13 cellular contexts compared by ENCODE assay signal in the genomic region with DNA sequence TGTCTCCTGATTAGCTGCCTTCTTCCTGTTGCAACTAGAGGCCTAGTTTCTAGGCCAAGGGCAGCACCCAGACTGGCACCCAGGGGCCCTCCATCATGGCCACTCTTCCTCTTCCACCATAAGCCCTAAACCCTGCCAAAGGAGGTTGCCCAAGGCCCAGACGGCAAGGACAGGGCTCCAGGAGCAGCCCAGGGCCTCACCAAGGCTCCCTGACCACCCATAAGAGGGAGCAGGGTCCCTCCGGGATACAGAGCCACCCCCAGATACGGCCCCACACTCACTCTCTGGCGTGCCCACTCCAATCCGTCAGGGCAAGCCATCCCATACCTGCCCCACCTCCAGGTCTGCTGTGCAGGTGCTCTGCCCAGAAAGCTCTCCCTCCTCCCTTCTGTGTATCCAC.
DNase-seq lines count a peak whose midpoint lies in the region; ATAC-seq and TF ChIP-seq lines count a peak whose summit lies in the region.
"Had no signal": no experiment of that assay in that cellular context is flagged by ENCODE, and none has a peak within 500 bp of the region (broad histone marks: within the 10 kb centered on the region; RNA-seq: fewer than 3 reads in every experiment).

No MANE protein-coding gene starts in this region.

- peaks cover 54% of the 10 kb centered on the region for H3K4me1 Mint-ChIP-seq in activated naive CD8-positive, alpha-beta T cell (ENCODE audit: low read depth)
- no peaks in the 10 kb centered on the region for H3K4me1 Mint-ChIP-seq in activated naive CD8-positive, alpha-beta T cell treated with anti-CD3 and anti-CD28 coated beads, Interleukin-2, amount 50 U/mL, for 24 hours
- peaks cover 64% of the 10 kb centered on the region for H3K4me1 Mint-ChIP-seq in memory B cell

- peak overlapping the region; percentile 51 for H3K4me3 Mint-ChIP-seq in activated naive CD8-positive, alpha-beta T cell
- H3K4me3 Mint-ChIP-seq in activated naive CD8-positive, alpha-beta T cell treated with anti-CD3 and anti-CD28 coated beads, Interleukin-2, amount 50 U/mL, for 24 hours = no peak overlapping the region
- H3K4me3 Mint-ChIP-seq in memory B cell = no peak overlapping the region
- H3K4me3 Mint-ChIP-seq: HFFc6 had no signal

- no peaks in the 10 kb centered on the region for H3K9me3 ChIP-seq in suprapubic skin
- no peaks in the 10 kb centered on the region for H3K9me3 ChIP-seq in gastroesophageal sphincter

- H3K36me3 ChIP-seq in suprapubic skin = no peaks in the 10 kb centered on the region
- H3K36me3 ChIP-seq in gastroesophageal sphincter = no peaks in the 10 kb centered on the region

- H3K27ac Mint-ChIP-seq in activated naive CD8-positive, alpha-beta T cell = peak overlapping the region; percentile 97
- no peak overlapping the region for H3K27ac Mint-ChIP-seq in activated naive CD8-positive, alpha-beta T cell treated with anti-CD3 and anti-CD28 coated beads, Interleukin-2, amount 50 U/mL, for 24 hours
- peak overlapping the region; percentile 60 to 71 for H3K27ac Mint-ChIP-seq in activated naive CD4-positive, alpha-beta T cell treated with anti-CD3 and anti-CD28 coated beads, Interleukin-2, amount 50 U/mL, for 72 hours
- H3K27ac Mint-ChIP-seq in memory B cell = peak overlapping the region; percentile 97
- H3K27ac Mint-ChIP-seq: HFFc6 had no signal

- H3K36me3 Mint-ChIP-seq in activated naive CD8-positive, alpha-beta T cell = no peaks in the 10 kb centered on the region
- H3K36me3 Mint-ChIP-seq in activated naive CD8-positive, alpha-beta T cell treated with anti-CD3 and anti-CD28 coated beads, Interleukin-2, amount 50 U/mL, for 24 hours (ENCODE audit: low read depth) = peaks cover 6% of the 10 kb centered on the region
- H3K36me3 Mint-ChIP-seq in activated naive CD4-positive, alpha-beta T cell treated with anti-CD3 and anti-CD28 coated beads, Interleukin-2, amount 50 U/mL, for 72 hours = no peaks in the 10 kb centered on the region
- H3K36me3 Mint-ChIP-seq in memory B cell = peaks cover 2% of the 10 kb centered on the region

- H3K9me3 Mint-ChIP-seq in activated naive CD8-positive, alpha-beta T cell (ENCODE audit: low read depth) = no peaks in the 10 kb centered on the region
- no peaks in the 10 kb centered on the region for H3K9me3 Mint-ChIP-seq in activated naive CD8-positive, alpha-beta T cell treated with anti-CD3 and anti-CD28 coated beads, Interleukin-2, amount 50 U/mL, for 24 hours
- no peaks in the 10 kb centered on the region for H3K9me3 Mint-ChIP-seq in activated naive CD4-positive, alpha-beta T cell treated with anti-CD3 and anti-CD28 coated beads, Interleukin-2, amount 50 U/mL, for 72 hours
- no peaks in the 10 kb centered on the region for H3K9me3 Mint-ChIP-seq in memory B cell
- H3K9me3 Mint-ChIP-seq: HFFc6 had no signal

- WGBS in suprapubic skin = 74% methylated on average over 4 of the region's 5 CpGs
- WGBS in gastroesophageal sphincter (ENCODE audit: low coverage in 1 of 2), 2 donors = no CpG with 5 or more reads among the region's 5 CpGs

- no peak for TF ChIP-seq EP300 in suprapubic skin (IDR thresholded peaks at IDR 0.05)
- no peak for TF ChIP-seq EP300 in gastroesophageal sphincter (IDR thresholded peaks at IDR 0.05)

- TF ChIP-seq POLR2A in suprapubic skin (IDR thresholded peaks at IDR 0.05) (no peak), gastroesophageal sphincter (IDR thresholded peaks at IDR 0.05) (no peak)

- H3K4me3 ChIP-seq in suprapubic skin (no peak overlapping the region), gastroesophageal sphincter (no peak overlapping the region)

- H3K27me3 Mint-ChIP-seq in activated naive CD8-positive, alpha-beta T cell = no peaks in the 10 kb centered on the region
- H3K27me3 Mint-ChIP-seq in activated naive CD8-positive, alpha-beta T cell treated with anti-CD3 and anti-CD28 coated beads, Interleukin-2, amount 50 U/mL, for 24 hours = no peaks in the 10 kb centered on the region
- no peaks in the 10 kb centered on the region for H3K27me3 Mint-ChIP-seq in memory B cell

- no peak for TF ChIP-seq CTCF in suprapubic skin (IDR thresholded peaks at IDR 0.05)
- no peak for TF ChIP-seq CTCF in gastroesophageal sphincter (IDR thresholded peaks at IDR 0.05)

- H3K27me3 ChIP-seq in suprapubic skin (no peaks in the 10 kb centered on the region), gastroesophageal sphincter (no peaks in the 10 kb centered on the region)

- peaks cover 99% of the 10 kb centered on the region for H3K4me1 ChIP-seq in suprapubic skin
- peaks cover 0 to 100% (median 40%) of the 10 kb centered on the region in 3 donors for H3K4me1 ChIP-seq in gastroesophageal sphincter

- peak overlapping the region; percentile 88 for H3K27ac ChIP-seq in suprapubic skin
- peak overlapping the region in 1 of 4 donors; percentile 73 for H3K27ac ChIP-seq in gastroesophageal sphincter
- H3K27ac ChIP-seq: KMS-11 had no signal

- no peak for DNase-seq in activated naive CD8-positive, alpha-beta T cell treated with anti-CD3 and anti-CD28 coated beads, Interleukin-2, amount 50 U/mL, for 24 hours
- DNase-seq in activated naive CD4-positive, alpha-beta T cell treated with anti-CD3 and anti-CD28 coated beads, Interleukin-2, amount 50 U/mL, for 72 hours (ENCODE audit: low spot score in 2 of 2) = no peak
- DNase-seq in memory B cell (ENCODE audit: low spot score in 2 of 2) (no peak), suprapubic skin (ENCODE audit: low spot score in 2 of 2) (no peak), NCI-H2029 (lab: John Stamatoyannopoulos, UW) (no peak), GDM1 (lab: John Stamatoyannopoulos, UW) (no peak)
- DNase-seq: GF-D8, HFFc6, NCI-H1417 treated with DMSO at 0.1 percent for 48 hours, NCI-H446 had no signal

- no peak for ATAC-seq in activated naive CD8-positive, alpha-beta T cell treated with anti-CD3 and anti-CD28 coated beads, Interleukin-2, amount 50 U/mL, for 24 hours
- ATAC-seq in activated naive CD4-positive, alpha-beta T cell treated with anti-CD3 and anti-CD28 coated beads, Interleukin-2, amount 50 U/mL, for 72 hours = no peak
- ATAC-seq in memory B cell (ENCODE audit: low read depth) (no peak), gastroesophageal sphincter (no peak)
